9 cellular contexts compared by ENCODE assay signal in genomic region chr2:229852565-229852964, GRCh38.
DNase-seq lines count a peak whose midpoint lies in the region; ATAC-seq and TF ChIP-seq lines count a peak whose summit lies in the region.
"Had no signal": no experiment of that assay in that cellular context is flagged by ENCODE, and none has a peak within 500 bp of the region (broad histone marks: within the 10 kb centered on the region; RNA-seq: fewer than 3 reads in every experiment).

No MANE protein-coding gene starts in this region.

- intact Hi-C loops in activated B cell treated with CpG ODN at 0.5 μM for 24 hours (cut with micrococcal nuclease): loop anchor here (5.0 kb wide), 1 partner anchor 50 kb away; no protein-coding TSS in a partner anchor
- intact Hi-C loops in mammary epithelial cell (cut with micrococcal nuclease): no loop called here

- POLR2A ChIA-PET in activated B cell treated with CpG ODN at 0.5 μM for 24 hours (lab: Charles Lee): no interaction called here

- H3K27ac Mint-ChIP-seq in activated B cell treated with CpG ODN at 0.5 μM for 24 hours (no peak overlapping the region), endodermal cell (no peak overlapping the region)

- TF ChIP-seq CTCF in GM13977 (IDR thresholded peaks at IDR 0.05; ENCODE audit: extremely low read depth, insufficient read depth, missing control alignments) (no peak), activated B cell treated with CpG ODN at 0.5 μM for 24 hours (IDR thresholded peaks at IDR 0.05) (no peak), endodermal cell (conservative IDR thresholded peaks at IDR 0.05) (no peak), mammary epithelial cell (conservative IDR thresholded peaks at IDR 0.05 in 1 of 2, IDR thresholded peaks at IDR 0.05 in 1 of 2; ENCODE audit: extremely low read depth in 1 of 2, insufficient read depth in 1 of 2, low read depth in 1 of 2, low read length in 2 of 2) (no peak)

- peaks cover 82% of the 10 kb centered on the region for H3K36me3 ChIP-seq in endodermal cell (ENCODE audit: control insufficient read depth, insufficient read depth, low read length)
- H3K36me3 ChIP-seq in mammary epithelial cell (ENCODE audit: insufficient read depth, low read length): peaks cover 6% of the 10 kb centered on the region

- H3K4me1 Mint-ChIP-seq in activated B cell treated with CpG ODN at 0.5 μM for 24 hours (peaks cover 53% of the 10 kb centered on the region), endodermal cell (peaks cover 16% of the 10 kb centered on the region)

- H3K36me3 Mint-ChIP-seq in activated B cell treated with CpG ODN at 0.5 μM for 24 hours (ENCODE audit: low read depth): peaks cover 46% of the 10 kb centered on the region
- peaks cover 61% of the 10 kb centered on the region for H3K36me3 Mint-ChIP-seq in endodermal cell (ENCODE audit: low read depth)

- DNase-seq in GM13977 (ENCODE audit: low spot score) (peak; percentile 61), activated B cell treated with CpG ODN at 0.5 μM for 24 hours (no peak), endodermal cell (no peak), mammary epithelial cell (no peak), NCI-H1048 (lab: John Stamatoyannopoulos, UW) (no peak)
- DNase-seq in stimulated activated CD4-positive, alpha-beta T cell treated with anti-CD3 and anti-CD28 coated beads, Interleukin-1b, Interleukin-23, amount 100 ng/mL, for 24 hours (ENCODE audit: low read depth in 4 of 4, low spot score in 1 of 4): peak in 3 of 4 experiments; percentile 2 to 16 (median 14)

- no TSS peak for BruUV-seq in mammary epithelial cell (replicated peaks; lab: Mats Ljungman, UMichigan)

- H3K27me3 Mint-ChIP-seq in activated B cell treated with CpG ODN at 0.5 μM for 24 hours (no peaks in the 10 kb centered on the region), endodermal cell (ENCODE audit: insufficient read depth) (no peaks in the 10 kb centered on the region)

- ATAC-seq in HG02943 (IDR thresholded peaks at IDR 0.05; ENCODE audit: low read depth, unreplicated experiment): peak; percentile 96
- ATAC-seq in activated B cell treated with CpG ODN at 0.5 μM for 24 hours (ENCODE audit: low read depth): peak; percentile 54
- no peak for ATAC-seq in GM18868 (IDR thresholded peaks at IDR 0.05; ENCODE audit: unreplicated experiment)
- ATAC-seq: HCT116 had no signal

- WGBS in endodermal cell (ENCODE audit: insufficient coverage in 1 of 2, insufficient read length in 1 of 2), 2 experiments: 96 to 100% methylated on average over 3 of the region's 3 CpGs
- 92% methylated on average over 3 of the region's 3 CpGs for WGBS in mammary epithelial cell (ENCODE audit: low coverage, missing lambda C conversion rate)

- CTCF ChIA-PET in activated B cell treated with CpG ODN at 0.5 μM for 24 hours (lab: Charles Lee) (interaction anchor here (0.9 kb wide), 2 partner anchors 12 to 59 kb away, joined by 3 read pairs; no protein-coding TSS in a partner anchor), mammary epithelial cell (lab: Charles Lee; ENCODE audit: low non-redundant PET) (no interaction called here)

- H3K27ac ChIP-seq in endodermal cell (ENCODE audit: low read depth, low read length): no peak overlapping the region
- no peak overlapping the region for H3K27ac ChIP-seq in mammary epithelial cell (ENCODE audit: insufficient read depth, low read depth, low read length)

- H3K9me3 Mint-ChIP-seq in activated B cell treated with CpG ODN at 0.5 μM for 24 hours (no peaks in the 10 kb centered on the region), endodermal cell (peaks cover 16% of the 10 kb centered on the region)

- H3K4me2 ChIP-seq in mammary epithelial cell (ENCODE audit: insufficient read depth, low read depth, low read length): no peak overlapping the region

- in situ Hi-C loops in GM13977 (cut with MboI; ENCODE audit: low pct_unique_long_range_greater_than_20kb, low sequenced_read_pairs, unreplicated experiment) (no loop called here), mammary epithelial cell (cut with MboI; ENCODE audit: low sequenced_read_pairs in 2 of 2) (no loop called here)

- H3K4me1 ChIP-seq in endodermal cell (ENCODE audit: control insufficient read depth, insufficient read depth, low read length): peaks cover 5% of the 10 kb centered on the region
- no peaks in the 10 kb centered on the region for H3K4me1 ChIP-seq in mammary epithelial cell (ENCODE audit: insufficient read depth, low read length)

- H3K9ac ChIP-seq in endodermal cell (ENCODE audit: extremely low read depth, low read length, poor library complexity, severe bottlenecking): no peak overlapping the region
- no peak overlapping the region for H3K9ac ChIP-seq in mammary epithelial cell (ENCODE audit: insufficient read depth, low read length)

- H3K4me3 Mint-ChIP-seq in activated B cell treated with CpG ODN at 0.5 μM for 24 hours: no peak overlapping the region
- no peak overlapping the region for H3K4me3 Mint-ChIP-seq in endodermal cell

- dilution Hi-C loops in mammary epithelial cell (cut with HindIII; ENCODE audit: low sequenced_read_pairs): no loop called here

- no peak overlapping the region for H2AFZ ChIP-seq in mammary epithelial cell (ENCODE audit: low read depth, low read length)

- no peaks in the 10 kb centered on the region for H3K27me3 ChIP-seq in endodermal cell (ENCODE audit: control insufficient read depth, insufficient read depth, low read length, poor library complexity, severe bottlenecking)
- H3K27me3 ChIP-seq in mammary epithelial cell (ENCODE audit: insufficient read depth, low read length): no peaks in the 10 kb centered on the region

- peak overlapping the region; percentile 66 for H3K4me3 ChIP-seq in endodermal cell (ENCODE audit: low read length)
- H3K4me3 ChIP-seq in mammary epithelial cell (replicated peaks in 1 of 3; ENCODE audit: insufficient read depth in 1 of 3, low read depth in 2 of 3, low read length in 3 of 3): no peak overlapping the region

- H3K9me3 ChIP-seq in endodermal cell (ENCODE audit: control insufficient read depth, low read length) (peaks cover 26% of the 10 kb centered on the region), mammary epithelial cell (replicated peaks; ENCODE audit: insufficient read depth, low read length) (no peaks in the 10 kb centered on the region)

- H3K79me2 ChIP-seq in mammary epithelial cell (ENCODE audit: insufficient read depth, low read length): peaks cover 92% of the 10 kb centered on the region

- no peaks in the 10 kb centered on the region for H4K20me1 ChIP-seq in mammary epithelial cell (ENCODE audit: insufficient read depth, low read length)

Comparison
In these comparisons a context has a peak if more than half of its experiments do, and no peak if none do; other contexts are left out.
1. DNase-seq: peak in GM13977 (single experiment) and stimulated activated CD4-positive, alpha-beta T cell treated with anti-CD3 and anti-CD28 coated beads, Interleukin-1b, Interleukin-23, amount 100 ng/mL, for 24 hours (3 of 4); none in activated B cell treated with CpG ODN at 0.5 μM for 24 hours (single experiment), endodermal cell (single experiment), mammary epithelial cell (single experiment) and NCI-H1048 (single experiment).